ENCODE assay signal across 8 cellular contexts in the genomic region with DNA sequence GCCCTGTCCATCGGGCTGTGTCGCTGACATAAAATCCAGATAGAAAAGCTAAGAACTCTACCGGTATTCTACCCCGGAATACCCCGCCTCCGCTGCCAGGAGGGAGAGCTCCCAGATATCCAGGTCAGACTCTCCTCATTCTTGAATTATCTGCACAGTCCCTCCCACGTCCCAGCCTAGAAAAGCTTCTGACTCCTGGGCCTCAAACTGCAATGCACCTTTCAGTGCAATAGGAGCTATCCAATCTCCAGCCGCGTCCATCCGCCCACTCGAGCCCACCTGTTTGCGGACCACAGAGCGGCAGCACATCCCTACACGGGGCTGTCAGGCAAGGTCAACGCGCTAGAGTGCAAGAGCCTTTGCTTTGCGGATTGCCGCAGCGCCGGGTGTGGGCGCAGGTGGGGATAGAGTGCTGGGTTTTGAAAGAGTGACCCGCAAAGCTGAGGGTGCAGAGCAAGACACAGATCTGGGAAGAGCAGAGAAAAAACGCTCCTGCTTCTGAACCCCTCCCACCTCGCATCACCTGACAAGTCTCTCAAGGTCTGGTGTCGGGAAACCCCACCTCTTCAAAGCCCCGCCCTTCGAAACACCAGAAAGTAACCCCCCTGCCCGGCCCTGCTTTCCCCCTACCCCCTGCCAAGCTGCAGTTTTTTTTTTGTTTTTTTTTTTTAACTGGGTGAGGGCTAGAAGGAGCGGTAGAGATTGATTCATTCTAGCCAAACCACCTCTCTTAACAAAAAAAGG. TPM values are rescaled to one million over a fixed set of nuclear protein-coding genes. Genes with fewer than 3 reads are reported as not detected.
A peak's percentile ranks its signal among the peaks of the same experiment; 100 is the strongest.
DNase-seq lines count a peak whose midpoint lies in the region; ATAC-seq and TF ChIP-seq lines count a peak whose summit lies in the region.

No MANE protein-coding gene starts in this region.

- H3K4me3 ChIP-seq in HUES64 (ENCODE audit: low read length): peak overlapping the region; percentile 92
- H3K4me3 ChIP-seq in OCI-LY1 (ENCODE audit: low read depth, low read length, poor library complexity, severe bottlenecking): peak overlapping the region; percentile 85
- peak overlapping the region; percentile 83 to 88 for H3K4me3 ChIP-seq in esophagus (ENCODE audit: low read depth in 1 of 2, low read length in 2 of 2)
- peak overlapping the region; percentile 92 to 95 for H3K4me3 ChIP-seq in muscle layer of duodenum (ENCODE audit: low read depth in 1 of 2, low read length in 2 of 2)

- H3K27me3 ChIP-seq in HUES64 (ENCODE audit: insufficient read depth, low read length): no peaks in the 10 kb centered on the region
- no peaks in the 10 kb centered on the region for H3K27me3 ChIP-seq in OCI-LY1 (ENCODE audit: insufficient read depth, low read length)
- H3K27me3 ChIP-seq in esophagus (ENCODE audit: control insufficient read depth in 1 of 2, insufficient read depth in 2 of 2, low read length in 2 of 2): no peaks in the 10 kb centered on the region
- H3K27me3 ChIP-seq in muscle layer of duodenum (ENCODE audit: low read depth, low read length): no peaks in the 10 kb centered on the region

- H3K79me2 ChIP-seq in OCI-LY1 (ENCODE audit: insufficient read depth, low read length): peaks cover 21% of the 10 kb centered on the region

- H3K4me2 ChIP-seq in OCI-LY1 (ENCODE audit: low read length): peak overlapping the region; percentile 89

- H3K36me3 ChIP-seq in HUES64 (ENCODE audit: insufficient read depth, low read length): no peaks in the 10 kb centered on the region; the same call in 1 of the 2 replicates
- peaks cover 12% of the 10 kb centered on the region for H3K36me3 ChIP-seq in OCI-LY1 (ENCODE audit: insufficient read depth, low read length)
- H3K36me3 ChIP-seq in esophagus (ENCODE audit: control insufficient read depth in 2 of 2, insufficient read depth in 2 of 2, low read length in 1 of 2): no peaks in the 10 kb centered on the region
- H3K36me3 ChIP-seq in muscle layer of duodenum (ENCODE audit: control insufficient read depth in 1 of 2, insufficient read depth in 2 of 2, low read length in 2 of 2): no peaks in the 10 kb centered on the region

- H4K20me1 ChIP-seq in OCI-LY1 (ENCODE audit: insufficient read depth, low read length): no peaks in the 10 kb centered on the region

- H3K27me3 Mint-ChIP-seq in activated T-cell treated with anti-CD3 and anti-CD28 coated beads, Interleukin-2, amount 50 U/mL, for 24 hours: no peaks in the 10 kb centered on the region
- no peaks in the 10 kb centered on the region for H3K27me3 Mint-ChIP-seq in stimulated activated naive B cell treated with anti-CD40 and anti-IgM and Interleukin-4, amounts not matched to agents 10 μg/mL and 1 μg/mL and 100 μg/mL, for 72 hours

- H3K9me3 ChIP-seq in HUES64 (ENCODE audit: insufficient read depth, low read depth, low read length) (no peaks in the 10 kb centered on the region), OCI-LY1 (ENCODE audit: low read length) (no peaks in the 10 kb centered on the region), esophagus (ENCODE audit: control insufficient read depth in 2 of 2, insufficient read depth in 1 of 2, low read depth in 1 of 2, low read length in 1 of 2) (no peaks in the 10 kb centered on the region), muscle layer of duodenum (ENCODE audit: control insufficient read depth in 1 of 2, low read length in 2 of 2) (no peaks in the 10 kb centered on the region)

- H3K4me1 ChIP-seq in HUES64 (ENCODE audit: insufficient read depth, low read length) (0 out of 2 replicates have a peak, but pooled peaks cover 2% of the 10 kb centered on the region), OCI-LY1 (ENCODE audit: insufficient read depth, low read length, severe bottlenecking) (peaks cover 22% of the 10 kb centered on the region), esophagus (ENCODE audit: control insufficient read depth in 2 of 2, insufficient read depth in 2 of 2, low read length in 1 of 2) (peaks cover 4 to 18% of the 10 kb centered on the region in 2 donors), muscle layer of duodenum (ENCODE audit: control insufficient read depth in 1 of 2, insufficient read depth in 2 of 2, low read length in 2 of 2) (peaks cover 5 to 37% of the 10 kb centered on the region in 2 donors)

- H3K9ac ChIP-seq in HUES64 (ENCODE audit: low read depth, low read length): peak overlapping the region; percentile 28; the same call in 1 of the 2 replicates
- peak overlapping the region; percentile 83 for H3K9ac ChIP-seq in OCI-LY1 (ENCODE audit: low read length)

- peaks cover 76% of the 10 kb centered on the region for H3K36me3 Mint-ChIP-seq in activated T-cell treated with anti-CD3 and anti-CD28 coated beads, Interleukin-2, amount 50 U/mL, for 24 hours (ENCODE audit: low read depth)
- H3K36me3 Mint-ChIP-seq in stimulated activated naive B cell treated with anti-CD40 and anti-IgM and Interleukin-4, amounts not matched to agents 10 μg/mL and 1 μg/mL and 100 μg/mL, for 72 hours: peaks cover 40 to 61% of the 10 kb centered on the region in 2 donors

- no peaks in the 10 kb centered on the region for H3K9me2 ChIP-seq in OCI-LY1 (ENCODE audit: low read depth, low read length)

- H3F3A ChIP-seq in OCI-LY1 (ENCODE audit: insufficient read depth, low read length): no peaks in the 10 kb centered on the region

- TF ChIP-seq CTCF in OCI-LY1 (IDR thresholded peaks at IDR 0.05; ENCODE audit: low read length): peak; percentile 21; the same call in 1 of the 2 replicates

- DNase-seq in GM03348 (ENCODE audit: low spot score): peak; percentile 54
- peak; percentile 79 for DNase-seq in activated T-cell treated with anti-CD3 and anti-CD28 coated beads, Interleukin-2, amount 50 U/mL, for 24 hours
- DNase-seq in stimulated activated naive B cell treated with anti-CD40 and anti-IgM and Interleukin-4, amounts not matched to agents 10 μg/mL and 1 μg/mL and 100 μg/mL, for 72 hours: peak; percentile 71

- ATAC-seq in stimulated activated naive B cell treated with anti-CD40 and anti-IgM and Interleukin-4, amounts not matched to agents 10 μg/mL and 1 μg/mL and 100 μg/mL, for 72 hours (replicated peaks): peak; percentile 41 to 52
- ATAC-seq in HG03520 (IDR thresholded peaks at IDR 0.05; ENCODE audit: unreplicated experiment): no peak

- peak overlapping the region; percentile 99 for H3K27ac Mint-ChIP-seq in activated T-cell treated with anti-CD3 and anti-CD28 coated beads, Interleukin-2, amount 50 U/mL, for 24 hours
- H3K27ac Mint-ChIP-seq in stimulated activated naive B cell treated with anti-CD40 and anti-IgM and Interleukin-4, amounts not matched to agents 10 μg/mL and 1 μg/mL and 100 μg/mL, for 72 hours: peak overlapping the region; percentile 100

- no peaks in the 10 kb centered on the region for H3K9me3 Mint-ChIP-seq in activated T-cell treated with anti-CD3 and anti-CD28 coated beads, Interleukin-2, amount 50 U/mL, for 24 hours
- no peaks in the 10 kb centered on the region for H3K9me3 Mint-ChIP-seq in stimulated activated naive B cell treated with anti-CD40 and anti-IgM and Interleukin-4, amounts not matched to agents 10 μg/mL and 1 μg/mL and 100 μg/mL, for 72 hours

- peaks cover 62% of the 10 kb centered on the region for H3K4me1 Mint-ChIP-seq in activated T-cell treated with anti-CD3 and anti-CD28 coated beads, Interleukin-2, amount 50 U/mL, for 24 hours (ENCODE audit: low read depth)
- peaks cover 35 to 66% of the 10 kb centered on the region in 2 donors for H3K4me1 Mint-ChIP-seq in stimulated activated naive B cell treated with anti-CD40 and anti-IgM and Interleukin-4, amounts not matched to agents 10 μg/mL and 1 μg/mL and 100 μg/mL, for 72 hours

- peak overlapping the region; percentile 99 for H3K4me3 Mint-ChIP-seq in activated T-cell treated with anti-CD3 and anti-CD28 coated beads, Interleukin-2, amount 50 U/mL, for 24 hours
- peak overlapping the region; percentile 97 for H3K4me3 Mint-ChIP-seq in stimulated activated naive B cell treated with anti-CD40 and anti-IgM and Interleukin-4, amounts not matched to agents 10 μg/mL and 1 μg/mL and 100 μg/mL, for 72 hours

- H3K27ac ChIP-seq in HUES64 (ENCODE audit: low read depth, low read length): no peak overlapping the region; the same call in 1 of the 2 replicates
- peak overlapping the region; percentile 94 for H3K27ac ChIP-seq in OCI-LY1 (ENCODE audit: low read depth, low read length, poor library complexity, severe bottlenecking)
- peak overlapping the region; percentile 97 to 98 for H3K27ac ChIP-seq in esophagus (ENCODE audit: low read depth in 2 of 2, low read length in 1 of 2)
- H3K27ac ChIP-seq in muscle layer of duodenum (ENCODE audit: low read length): peak overlapping the region; percentile 96

- WGBS in HUES64: 4% methylated on average over 28 of the region's 29 CpGs
- WGBS in esophagus, 2 donors: 5 to 6% methylated on average over 29 of the region's 29 CpGs

- no peak overlapping the region for H2AFZ ChIP-seq in OCI-LY1 (ENCODE audit: low read length)

RNA-seq across cellular contexts. Expression of gene TAPBP, which starts 1.3 kb away (rescaled TPM):
- 9.8 TPM for polyA plus RNA-seq in HUES64 (2013, experiment 1 of 2)
- 14.5 TPM for polyA plus RNA-seq in HUES64 (2013, experiment 2 of 2)
- polyA plus RNA-seq in esophagus: 10 to 100 TPM; 20.1 to 39.8 TPM

RNA-seq across cellular contexts. Expression of gene ZBTB22, which starts 5.0 kb away (rescaled TPM):
- polyA plus RNA-seq in HUES64 (2013, experiment 1 of 2): 8.0 TPM
- 13.1 TPM for polyA plus RNA-seq in HUES64 (2013, experiment 2 of 2)
- polyA plus RNA-seq in esophagus: 10 to 100 TPM; 10.2 to 11.6 TPM

RNA-seq across cellular contexts. Expression of gene DAXX, which starts 10.2 kb away (rescaled TPM):
- polyA plus RNA-seq in HUES64 (2013, experiment 1 of 2): 63.1 TPM
- polyA plus RNA-seq in HUES64 (2013, experiment 2 of 2): 54.2 TPM
- polyA plus RNA-seq in esophagus: 10 to 100 TPM; 27.8 to 28.7 TPM

RNA-seq across cellular contexts. Expression of gene RGL2, which starts 13.8 kb away (rescaled TPM):
- polyA plus RNA-seq in HUES64 (2013, experiment 1 of 2): 32.0 TPM
- polyA plus RNA-seq in HUES64 (2013, experiment 2 of 2): 39.1 TPM
- 100 to 1,000 TPM in 1 of 2 donors, 10 to 100 TPM in 1; 58.7 to 134 TPM for polyA plus RNA-seq in esophagus

RNA-seq across cellular contexts. Expression of gene PFDN6, which starts 23.1 kb away (rescaled TPM):
- polyA plus RNA-seq in HUES64 (2013, experiment 1 of 2): 90.9 TPM
- 95.3 TPM for polyA plus RNA-seq in HUES64 (2013, experiment 2 of 2)
- 100 to 1,000 TPM; 127 to 293 TPM for polyA plus RNA-seq in esophagus
